29 cellular contexts compared by ENCODE assay signal in the genomic region with DNA sequence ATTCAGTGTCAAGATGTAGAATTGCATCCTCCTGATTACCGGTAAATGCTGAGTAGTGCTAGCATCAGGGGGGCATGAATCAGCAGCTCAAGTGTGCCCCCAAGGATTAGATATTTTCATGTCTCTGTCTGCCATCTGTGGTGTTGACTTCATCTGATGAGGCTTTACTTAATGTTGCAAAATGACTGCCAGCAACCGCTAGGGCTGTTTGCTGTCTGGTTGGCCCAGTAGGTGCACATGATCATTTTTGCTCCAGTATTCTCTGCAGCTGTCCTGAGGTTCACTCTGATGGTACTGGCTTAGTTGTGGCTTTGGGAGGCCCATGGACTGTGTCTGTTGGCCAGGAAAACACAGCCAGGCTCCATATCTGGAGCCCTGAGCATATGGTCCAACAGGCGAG.
DNase-seq lines count a peak whose midpoint lies in the region; ATAC-seq and TF ChIP-seq lines count a peak whose summit lies in the region.
"Had no signal": no experiment of that assay in that cellular context is flagged by ENCODE, and none has a peak within 500 bp of the region (broad histone marks: within the 10 kb centered on the region; RNA-seq: fewer than 3 reads in every experiment).

No MANE protein-coding gene starts in this region.

- H3K4me3 ChIP-seq in SJCRH30 (no peak overlapping the region), mesenchymal stem cell (ENCODE audit: insufficient read depth in 1 of 2, low read depth in 1 of 2, low read length in 2 of 2) (no peak overlapping the region), body of pancreas (no peak overlapping the region)
- H3K4me3 ChIP-seq: heart right ventricle, lung, mucosa of descending colon, psoas muscle, transverse colon had no signal

- no peak overlapping the region for H2BK15ac ChIP-seq in mesenchymal stem cell (ENCODE audit: low read depth, poor library complexity, severe bottlenecking)

- no peak overlapping the region for H2BK5ac ChIP-seq in mesenchymal stem cell (ENCODE audit: low read depth, low read length, poor library complexity, severe bottlenecking)

- no peak overlapping the region for H3K9ac ChIP-seq in mesenchymal stem cell (ENCODE audit: low read length)
- H3K9ac ChIP-seq: SK-N-SH had no signal

- no peak overlapping the region for H3K4me2 ChIP-seq in mesenchymal stem cell (ENCODE audit: low read length, poor library complexity, severe bottlenecking)
- H3K4me2 ChIP-seq: SK-N-SH had no signal

- intact Hi-C loops in body of pancreas (cut with DNase I), result no loop called here

- no peaks in the 10 kb centered on the region for H3K79me1 ChIP-seq in mesenchymal stem cell (replicated peaks; ENCODE audit: low read length, poor library complexity, severe bottlenecking)

- H3K36me3 ChIP-seq in SJCRH30 (no peaks in the 10 kb centered on the region), mesenchymal stem cell (ENCODE audit: control insufficient read depth in 1 of 2, insufficient read depth in 2 of 2, low read depth in 1 of 2, low read length in 2 of 2) (no peaks in the 10 kb centered on the region), body of pancreas (replicated peaks in 1 of 2; ENCODE audit: insufficient read depth in 1 of 2, low read depth in 2 of 2) (no peaks in the 10 kb centered on the region)
- H3K36me3 ChIP-seq: heart right ventricle, transverse colon had no signal

- no peak overlapping the region for H3K27ac ChIP-seq in SJCRH30
- peak overlapping the region; percentile 84 for H3K27ac ChIP-seq in mesenchymal stem cell (ENCODE audit: low read length, poor library complexity, severe bottlenecking)
- no peak overlapping the region for H3K27ac ChIP-seq in body of pancreas
- H3K27ac ChIP-seq: heart right ventricle, psoas muscle, transverse colon had no signal

- TF ChIP-seq CTCF in body of pancreas (IDR thresholded peaks at IDR 0.05), result no peak

- H3K27me3 ChIP-seq in SJCRH30, result no peaks in the 10 kb centered on the region
- H3K27me3 ChIP-seq in mesenchymal stem cell (ENCODE audit: control insufficient read depth in 1 of 2, insufficient read depth in 1 of 2, low read length in 2 of 2), result no peaks in the 10 kb centered on the region
- H3K27me3 ChIP-seq in body of pancreas, result no peaks in the 10 kb centered on the region
- H3K27me3 ChIP-seq: heart right ventricle, transverse colon had no signal

- peak overlapping the region; percentile 5 for H2AK5ac ChIP-seq in mesenchymal stem cell (ENCODE audit: low read length, severe bottlenecking)

- H3K9me3 ChIP-seq in SJCRH30 (replicated peaks), result no peaks in the 10 kb centered on the region
- H3K9me3 ChIP-seq in mesenchymal stem cell (ENCODE audit: control insufficient read depth, low read length), result no peaks in the 10 kb centered on the region
- no peaks in the 10 kb centered on the region for H3K9me3 ChIP-seq in body of pancreas
- H3K9me3 ChIP-seq: heart right ventricle, mucosa of descending colon, psoas muscle, SK-N-SH, transverse colon had no signal

- WGBS in mesenchymal stem cell, result 86% methylated on average over 3 of the region's 3 CpGs
- WGBS in body of pancreas, 2 donors, result 83 to 86% methylated on average over 3 of the region's 3 CpGs

- H2BK12ac ChIP-seq in mesenchymal stem cell (ENCODE audit: low read length in 2 of 2), result no peak overlapping the region

- no peak overlapping the region for H3K4ac ChIP-seq in mesenchymal stem cell (ENCODE audit: low read depth in 1 of 2, low read length in 2 of 2)

- no peak overlapping the region for H3K14ac ChIP-seq in mesenchymal stem cell (ENCODE audit: low read length in 2 of 2)

- H3K4me1 ChIP-seq in SJCRH30 (no peaks in the 10 kb centered on the region), mesenchymal stem cell (ENCODE audit: control insufficient read depth, insufficient read depth, low read depth, low read length) (peaks cover 8% of the 10 kb centered on the region), body of pancreas (no peaks in the 10 kb centered on the region)
- H3K4me1 ChIP-seq: heart right ventricle, psoas muscle, transverse colon had no signal

- H2AFZ ChIP-seq in mesenchymal stem cell (ENCODE audit: low read depth, low read length), result no peak overlapping the region

- H4K91ac ChIP-seq in mesenchymal stem cell (ENCODE audit: low read length), result no peak overlapping the region

- no peak overlapping the region for H3K18ac ChIP-seq in mesenchymal stem cell (ENCODE audit: low read depth in 1 of 2, low read length in 2 of 2)

- H2BK120ac ChIP-seq in mesenchymal stem cell (ENCODE audit: low read depth, low read length), result no peak overlapping the region

- DNase-seq in A172 (ENCODE audit: low spot score), result peak; percentile 39
- peak; percentile 28 for DNase-seq in HT1080 (ENCODE audit: low read depth)
- DNase-seq in SJCRH30, result peak; percentile 17 to 37
- no peak for DNase-seq in mesenchymal stem cell
- no peak for DNase-seq in stimulated activated CD4-positive, alpha-beta T cell treated with anti-CD3 and anti-CD28 coated beads, Interleukin-2, amount 100 ng/mL, for 48 hours
- DNase-seq in body of pancreas, result no peak
- no peak for DNase-seq in T1000 (lab: John Stamatoyannopoulos, UW)
- DNase-seq: 8988T; activated CD4-positive, alpha-beta memory T cell treated with anti-CD3 and anti-CD28 coated beads, Interleukin-2, amount 10 ng/mL, durations not matched to agents 7 days and 5 days; activated CD4-positive, CD25-positive, alpha-beta regulatory T cell treated with anti-CD3 and anti-CD28 coated beads, Interleukin-2, amount 50 U/mL, for 72 hours; activated CD8-positive, alpha-beta memory T cell treated with anti-CD3 and anti-CD28 coated beads, Interleukin-2, amount 50 U/mL, for 48 hours; activated naive CD4-positive, alpha-beta T cell treated with anti-CD3 and anti-CD28 coated beads for 36 hours; Calu3; CD4-positive, CD25-positive, alpha-beta regulatory T cell; foreskin melanocyte; heart right ventricle; KBM-7; kidney; mucosa of descending colon; NCI-H1105; NCI-H1930; NCI-H748 treated with DMSO at 0.1 percent for 48 hours; psoas muscle; SK-N-SH; transverse colon had no signal

- no peak overlapping the region for H3K23ac ChIP-seq in mesenchymal stem cell (ENCODE audit: low read length in 2 of 2)

- TF ChIP-seq POLR2A in body of pancreas (IDR thresholded peaks at IDR 0.05), result no peak

- ATAC-seq in GM21619 (IDR thresholded peaks at IDR 0.05; ENCODE audit: unreplicated experiment) (no peak), body of pancreas (no peak)
- ATAC-seq: heart right ventricle; mucosa of descending colon; natural killer cell treated with Interleukin-12 subunit alpha and Interleukin-12 subunit beta and Interleukin-15 and Interleukin-18, amount 100 ng/mL, for 72 hours; psoas muscle; stimulated activated memory B cell treated with anti-CD40 and anti-IgM and Interleukin-4, amounts not matched to agents 10 μg/mL and 1 μg/mL and 100 μg/mL, for 72 hours had no signal

- H4K8ac ChIP-seq in mesenchymal stem cell (ENCODE audit: low read length), result no peak overlapping the region

Comparison
In these comparisons a context has a peak if more than half of its experiments do, and no peak if none do; other contexts are left out.
1. DNase-seq: peak in A172 (single experiment), HT1080 (single experiment) and SJCRH30 (2 of 2); none in mesenchymal stem cell (single experiment), stimulated activated CD4-positive, alpha-beta T cell treated with anti-CD3 and anti-CD28 coated beads, Interleukin-2, amount 100 ng/mL, for 48 hours (0 of 2), body of pancreas (0 of 4) and T1000 (single experiment).